ENCODE assay signal across 10 cellular contexts in genomic region chr9:113808391-113809191, GRCh38.
DNase-seq lines count a peak whose midpoint lies in the region; FAIRE-seq and TF ChIP-seq lines count a peak whose summit lies in the region.
"Had no signal": no experiment of that assay in that cellular context is flagged by ENCODE, and none has a peak within 500 bp of the region (broad histone marks: within the 10 kb centered on the region; RNA-seq: fewer than 3 reads in every experiment).

No MANE protein-coding gene starts in this region.

- H3K27me3 ChIP-seq in bronchial epithelial cell (ENCODE audit: control insufficient read depth, insufficient read depth, low read length) = peaks cover 3% of the 10 kb centered on the region
- H3K27me3 ChIP-seq: BLaER1 treated with 17β-estradiol and CSF1 and Interleukin-3, amounts not matched to agents 10 nM and 100 nM had no signal

- H3K4me3 ChIP-seq in bronchial epithelial cell (ENCODE audit: low read depth, low read length) = no peak overlapping the region
- H3K4me3 ChIP-seq: BLaER1 treated with 17β-estradiol and CSF1 and Interleukin-3, amounts not matched to agents 10 nM and 100 nM had no signal

- DNase-seq in A172 (ENCODE audit: low spot score) (peak; percentile 73), HTR-8/SVneo (ENCODE audit: insufficient read length, low spot score) (peak; percentile 41), bronchial epithelial cell (ENCODE audit: low read depth) (peak; percentile 84), kidney tubule cell (ENCODE audit: low spot score) (peak; percentile 70), NCI-H2196 (lab: John Stamatoyannopoulos, UW; ENCODE audit: unreplicated experiment) (no peak), NCI-H2107 (lab: John Stamatoyannopoulos, UW) (no peak)
- no peak for DNase-seq in stimulated activated CD4-positive, alpha-beta T cell treated with anti-CD3 and anti-CD28 coated beads, Interleukin-2, amount 100 ng/mL, for 48 hours
- DNase-seq in activated naive CD4-positive, alpha-beta T cell (lab: John Stamatoyannopoulos, UW) = no peak
- DNase-seq: activated CD8-positive, alpha-beta memory T cell treated with anti-CD3 and anti-CD28 coated beads, Interleukin-2, amount 50 U/mL, for 48 hours had no signal

- H3K36me3 ChIP-seq in bronchial epithelial cell (ENCODE audit: control insufficient read depth, insufficient read depth, low read length) = no peaks in the 10 kb centered on the region
- H3K36me3 ChIP-seq: BLaER1 treated with 17β-estradiol and CSF1 and Interleukin-3, amounts not matched to agents 10 nM and 100 nM had no signal

- TF ChIP-seq CTCF in bronchial epithelial cell (IDR thresholded peaks at IDR 0.05; ENCODE audit: insufficient read depth, low read length, severe bottlenecking) = no peak

- no peak for FAIRE-seq in HTR-8/SVneo (lab: Jason Lieb, UNC)
- no peak for FAIRE-seq in bronchial epithelial cell (lab: Jason Lieb, UNC)

Comparison
In these comparisons a context has a peak if more than half of its experiments do, and no peak if none do; other contexts are left out.
1. DNase-seq: peak in A172 (single experiment), HTR-8/SVneo (single experiment), bronchial epithelial cell (single experiment) and kidney tubule cell (single experiment); none in NCI-H2196 (single experiment), stimulated activated CD4-positive, alpha-beta T cell treated with anti-CD3 and anti-CD28 coated beads, Interleukin-2, amount 100 ng/mL, for 48 hours (0 of 2), activated naive CD4-positive, alpha-beta T cell (0 of 4) and NCI-H2107 (single experiment).